Comparison of ENCODE assay signal across 8 cellular contexts in the genomic region with DNA sequence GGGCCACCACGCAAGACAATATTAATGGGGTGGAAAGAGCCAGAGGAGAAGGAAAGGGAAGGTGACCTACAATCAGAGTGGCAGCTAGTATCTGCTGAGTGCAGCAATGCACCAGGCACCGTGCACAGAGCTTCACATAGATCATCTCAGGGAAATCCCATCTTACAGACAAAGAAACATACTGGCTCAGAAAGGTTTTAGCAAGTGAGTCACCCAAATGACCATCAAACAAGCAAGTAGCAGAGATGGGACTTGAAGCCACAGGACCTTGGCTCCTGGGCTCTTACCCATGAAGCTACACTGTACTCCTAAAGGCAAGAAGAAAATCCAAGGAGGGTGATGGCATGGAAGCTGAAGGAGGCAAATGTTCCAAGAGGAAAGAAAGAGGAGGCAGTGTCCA. TPM values are rescaled to one million over a fixed set of nuclear protein-coding genes. Genes with fewer than 3 reads are reported as not detected.
A peak's percentile ranks its signal among the peaks of the same experiment; 100 is the strongest.
DNase-seq lines count a peak whose midpoint lies in the region; ATAC-seq and TF ChIP-seq lines count a peak whose summit lies in the region.

No MANE protein-coding gene starts in this region.

- H3K27me3 ChIP-seq in heart left ventricle (no peaks in the 10 kb centered on the region), right cardiac atrium (ENCODE audit: control insufficient read depth, insufficient read depth) (no peaks in the 10 kb centered on the region), SJCRH30 (no peaks in the 10 kb centered on the region), aorta (ENCODE audit: control insufficient read depth in 1 of 2, insufficient read depth in 2 of 2, low read length in 1 of 2) (no peaks in the 10 kb centered on the region)

- no peak for DNase-seq in heart left ventricle
- DNase-seq in right cardiac atrium: no peak
- no peak for DNase-seq in SJCRH30
- DNase-seq in kidney glomerular epithelial cell (lab: John Stamatoyannopoulos, UW): peak; percentile 77
- no peak for DNase-seq in aorta
- DNase-seq in GM19240 (ENCODE audit: insufficient read length, low spot score): no peak
- no peak for DNase-seq in amygdala (lab: John Stamatoyannopoulos, UW)

- H3K9me3 ChIP-seq in heart left ventricle (no peaks in the 10 kb centered on the region), right cardiac atrium (ENCODE audit: control insufficient read depth, low read length) (no peaks in the 10 kb centered on the region), SJCRH30 (replicated peaks) (no peaks in the 10 kb centered on the region), aorta (ENCODE audit: control insufficient read depth, low read length) (no peaks in the 10 kb centered on the region)

- peaks cover 5 to 77% (median 56%) of the 10 kb centered on the region in 12 donors for H3K4me1 ChIP-seq in heart left ventricle
- peaks cover 18% of the 10 kb centered on the region for H3K4me1 ChIP-seq in right cardiac atrium (ENCODE audit: control insufficient read depth, insufficient read depth, low read length)
- peaks cover 32% of the 10 kb centered on the region for H3K4me1 ChIP-seq in SJCRH30
- peaks cover 6 to 19% of the 10 kb centered on the region in 2 donors for H3K4me1 ChIP-seq in aorta (ENCODE audit: control insufficient read depth in 1 of 2, insufficient read depth in 2 of 2, low read length in 2 of 2)

- no peak for TF ChIP-seq POLR2A in heart left ventricle (IDR thresholded peaks at IDR 0.05)

- H3K4me3 ChIP-seq in heart left ventricle (peak overlapping the region in 1 of 12 donors; percentile 24), right cardiac atrium (ENCODE audit: low read length) (no peak overlapping the region), SJCRH30 (no peak overlapping the region), aorta (ENCODE audit: low read length in 2 of 2) (no peak overlapping the region)

- intact Hi-C loops in heart left ventricle (cut with DNase I) (no loop called here), right cardiac atrium (cut with DNase I) (no loop called here), aorta (cut with DNase I) (no loop called here)

- H3K27ac ChIP-seq in heart left ventricle (peak overlapping the region in 7 of 12 donors; percentile 12 to 63 (median 42)), right cardiac atrium (ENCODE audit: low read length) (no peak overlapping the region), SJCRH30 (peak overlapping the region; percentile 44), aorta (ENCODE audit: low read depth in 1 of 2, low read length in 2 of 2) (peak overlapping the region; percentile 29 to 79)

- no peak for TF ChIP-seq CTCF in heart left ventricle (IDR thresholded peaks at IDR 0.05)

- ATAC-seq in heart left ventricle: peak in 1 of 4 donors; percentile 3
- ATAC-seq in right cardiac atrium: no peak
- no peak for ATAC-seq in aorta (ENCODE audit: low FRiP score)
- no peak for ATAC-seq in HG03175 (IDR thresholded peaks at IDR 0.05; ENCODE audit: unreplicated experiment)

- H3K36me3 ChIP-seq in heart left ventricle: peaks cover 0 to 50% (median 17%) of the 10 kb centered on the region in 9 donors
- peaks cover 63% of the 10 kb centered on the region for H3K36me3 ChIP-seq in SJCRH30
- peaks cover 4 to 7% of the 10 kb centered on the region in 2 donors for H3K36me3 ChIP-seq in aorta (ENCODE audit: control insufficient read depth in 1 of 2, insufficient read depth in 2 of 2, low read length in 1 of 2)

- WGBS in heart left ventricle, 4 donors: 79 to 89% (median 84%) methylated on average over 2 of the region's 2 CpGs
- WGBS in right cardiac atrium: 86% methylated on average over 2 of the region's 2 CpGs
- WGBS in aorta, 2 donors: 70 to 83% methylated on average over 2 of the region's 2 CpGs

RNA-seq across cellular contexts. Expression of gene ANXA5, which starts 6.8 kb away (rescaled TPM):
- total RNA-seq in heart left ventricle (100 to 1,000 TPM; 108 to 283 (median 168) TPM), right cardiac atrium (100 to 1,000 TPM; 145 to 218 (median 167) TPM), aorta (100 to 1,000 TPM; 335 to 471 TPM)
- polyA plus RNA-seq in heart left ventricle (100 to 1,000 TPM; 104 to 269 TPM), right cardiac atrium (168 TPM), aorta (100 to 1,000 TPM; 355 to 434 TPM)
- total RNA-seq in SJCRH30 (2014; rRNA removed; shearing (Covaris generic)): 442 and 448 TPM in 2 replicates
